In genomic region chr7:3027005-3027404, GRCh38 we compare ENCODE assay signal across 15 cellular contexts. TPM values are rescaled to one million over a fixed set of nuclear protein-coding genes. Genes with fewer than 3 reads are reported as not detected.
DNase-seq lines count a peak whose midpoint lies in the region; ATAC-seq and TF ChIP-seq lines count a peak whose summit lies in the region.
"Had no signal": no experiment of that assay in that cellular context is flagged by ENCODE, and none has a peak within 500 bp of the region (broad histone marks: within the 10 kb centered on the region; RNA-seq: fewer than 3 reads in every experiment).

No MANE protein-coding gene starts in this region.

- H3K4me3 ChIP-seq in endocrine pancreas (ENCODE audit: control insufficient read depth, insufficient read depth, low read length) (peak overlapping the region; percentile 27), smooth muscle cell (no peak overlapping the region), brain microvascular endothelial cell (ENCODE audit: low read depth, low read length) (no peak overlapping the region)
- H3K4me3 ChIP-seq: adrenal gland, colonic mucosa, tibial nerve had no signal

- DNase-seq in activated CD4-positive, alpha-beta memory T cell treated with anti-CD3 and anti-CD28 coated beads for 36 hours: no peak
- no peak for DNase-seq in activated CD4-positive, alpha-beta memory T cell treated with anti-CD3 and anti-CD28 coated beads, Interleukin-2, amount 10 ng/mL, durations not matched to agents 7 days and 5 days
- DNase-seq in smooth muscle cell (lab: John Stamatoyannopoulos, UW; ENCODE audit: unreplicated experiment) (no peak), brain microvascular endothelial cell (no peak), NCI-H1092 treated with DMSO at 0.1 percent for 48 hours (lab: John Stamatoyannopoulos, UW) (no peak)
- no peak for DNase-seq in activated T-helper 1 cell treated with anti-CD3 and anti-CD28 coated beads, Interleukin-12 subunit alpha, Interleukin-12 subunit beta, Interleukin-2, Interleukin-4 antibody, amounts not matched to agents 30 ng/mL and 10 ng/mL and 1 ng/mL, durations not matched to agents 14 hours and 24 hours and 36 hours (ENCODE audit: low spot score)
- DNase-seq: activated CD4-positive, alpha-beta T cell treated with anti-CD3 and anti-CD28 coated beads, Interleukin-2, amount 50 U/mL, for 48 hours; colonic mucosa; MM.1S had no signal

- peaks cover 26% of the 10 kb centered on the region for H3K9me3 Mint-ChIP-seq in activated CD4-positive, alpha-beta memory T cell treated with anti-CD3 and anti-CD28 coated beads for 36 hours
- peaks cover 22% of the 10 kb centered on the region for H3K9me3 Mint-ChIP-seq in activated CD4-positive, alpha-beta memory T cell treated with anti-CD3 and anti-CD28 coated beads, Interleukin-2, amount 10 ng/mL, durations not matched to agents 7 days and 5 days
- H3K9me3 Mint-ChIP-seq in activated T-helper 1 cell treated with anti-CD3 and anti-CD28 coated beads, Interleukin-12 subunit alpha, Interleukin-12 subunit beta, Interleukin-2, Interleukin-4 antibody, amounts not matched to agents 30 ng/mL and 10 ng/mL and 1 ng/mL, durations not matched to agents 14 hours and 24 hours and 36 hours: peaks cover 23% of the 10 kb centered on the region

- no peak for TF ChIP-seq CTCF in smooth muscle cell (IDR thresholded peaks at IDR 0.05; ENCODE audit: borderline replicate concordance, insufficient read depth, poor library complexity, severe bottlenecking)
- TF ChIP-seq CTCF in brain microvascular endothelial cell (IDR thresholded peaks at IDR 0.05; ENCODE audit: low read depth, low read length, missing control alignments): no peak

- H3K36me3 ChIP-seq in endocrine pancreas (ENCODE audit: control insufficient read depth, insufficient read depth, low read length): no peaks in the 10 kb centered on the region
- no peaks in the 10 kb centered on the region for H3K36me3 ChIP-seq in smooth muscle cell (ENCODE audit: low read depth)
- H3K36me3 ChIP-seq in brain microvascular endothelial cell (replicated peaks): no peaks in the 10 kb centered on the region
- H3K36me3 ChIP-seq: adrenal gland, colonic mucosa, tibial nerve had no signal

- ATAC-seq in SK-N-SH treated with all-trans-retinoic acid at 6 μM for 48 hours: peak; percentile 66; the same call in 2 of the 3 replicates
- ATAC-seq: HCT116 had no signal

- no peak overlapping the region for H3K4me3 Mint-ChIP-seq in activated CD4-positive, alpha-beta memory T cell treated with anti-CD3 and anti-CD28 coated beads for 36 hours
- H3K4me3 Mint-ChIP-seq in activated CD4-positive, alpha-beta memory T cell treated with anti-CD3 and anti-CD28 coated beads, Interleukin-2, amount 10 ng/mL, durations not matched to agents 7 days and 5 days: no peak overlapping the region
- no peak overlapping the region for H3K4me3 Mint-ChIP-seq in activated T-helper 1 cell treated with anti-CD3 and anti-CD28 coated beads, Interleukin-12 subunit alpha, Interleukin-12 subunit beta, Interleukin-2, Interleukin-4 antibody, amounts not matched to agents 30 ng/mL and 10 ng/mL and 1 ng/mL, durations not matched to agents 14 hours and 24 hours and 36 hours
- H3K4me3 Mint-ChIP-seq: T-helper 2 cell treated with Interferon-gamma antibody and Interleukin-4, amounts not matched to agents 5 μg/mL and 100 μg/mL, for 36 hours had no signal

- peaks cover 48% of the 10 kb centered on the region for H3K4me1 Mint-ChIP-seq in activated CD4-positive, alpha-beta memory T cell treated with anti-CD3 and anti-CD28 coated beads for 36 hours (ENCODE audit: low read depth)
- peaks cover 37% of the 10 kb centered on the region for H3K4me1 Mint-ChIP-seq in activated CD4-positive, alpha-beta memory T cell treated with anti-CD3 and anti-CD28 coated beads, Interleukin-2, amount 10 ng/mL, durations not matched to agents 7 days and 5 days
- H3K4me1 Mint-ChIP-seq in activated T-helper 1 cell treated with anti-CD3 and anti-CD28 coated beads, Interleukin-12 subunit alpha, Interleukin-12 subunit beta, Interleukin-2, Interleukin-4 antibody, amounts not matched to agents 30 ng/mL and 10 ng/mL and 1 ng/mL, durations not matched to agents 14 hours and 24 hours and 36 hours (ENCODE audit: low read depth): peaks cover 56% of the 10 kb centered on the region

- no peaks in the 10 kb centered on the region for H3K9me3 ChIP-seq in endocrine pancreas (ENCODE audit: control insufficient read depth, low read length)
- no peaks in the 10 kb centered on the region for H3K9me3 ChIP-seq in smooth muscle cell (replicated peaks; ENCODE audit: low read depth)
- H3K9me3 ChIP-seq: adrenal gland, colonic mucosa had no signal

- peak overlapping the region; percentile 96 for H3K27ac Mint-ChIP-seq in activated CD4-positive, alpha-beta memory T cell treated with anti-CD3 and anti-CD28 coated beads for 36 hours
- H3K27ac Mint-ChIP-seq in activated CD4-positive, alpha-beta memory T cell treated with anti-CD3 and anti-CD28 coated beads, Interleukin-2, amount 10 ng/mL, durations not matched to agents 7 days and 5 days: no peak overlapping the region
- no peak overlapping the region for H3K27ac Mint-ChIP-seq in activated T-helper 1 cell treated with anti-CD3 and anti-CD28 coated beads, Interleukin-12 subunit alpha, Interleukin-12 subunit beta, Interleukin-2, Interleukin-4 antibody, amounts not matched to agents 30 ng/mL and 10 ng/mL and 1 ng/mL, durations not matched to agents 14 hours and 24 hours and 36 hours
- H3K27ac Mint-ChIP-seq: T-helper 2 cell treated with Interferon-gamma antibody and Interleukin-4, amounts not matched to agents 5 μg/mL and 100 μg/mL, for 36 hours had no signal

- H3K9ac ChIP-seq in endocrine pancreas (ENCODE audit: control insufficient read depth, insufficient read depth, low read length) (peak overlapping the region; percentile 23), smooth muscle cell (ENCODE audit: low read depth) (no peak overlapping the region)

- CTCF ChIA-PET in activated CD4-positive, alpha-beta memory T cell treated with anti-CD3 and anti-CD28 coated beads for 36 hours (lab: Charles Lee): no interaction called here
- CTCF ChIA-PET in activated CD4-positive, alpha-beta memory T cell treated with anti-CD3 and anti-CD28 coated beads, Interleukin-2, amount 10 ng/mL, durations not matched to agents 7 days and 5 days (lab: Charles Lee): no interaction called here

- no peaks in the 10 kb centered on the region for H3K79me2 ChIP-seq in smooth muscle cell (ENCODE audit: low read depth)

- H3K27me3 Mint-ChIP-seq in activated CD4-positive, alpha-beta memory T cell treated with anti-CD3 and anti-CD28 coated beads for 36 hours: no peaks in the 10 kb centered on the region
- no peaks in the 10 kb centered on the region for H3K27me3 Mint-ChIP-seq in activated CD4-positive, alpha-beta memory T cell treated with anti-CD3 and anti-CD28 coated beads, Interleukin-2, amount 10 ng/mL, durations not matched to agents 7 days and 5 days
- H3K27me3 Mint-ChIP-seq in activated T-helper 1 cell treated with anti-CD3 and anti-CD28 coated beads, Interleukin-12 subunit alpha, Interleukin-12 subunit beta, Interleukin-2, Interleukin-4 antibody, amounts not matched to agents 30 ng/mL and 10 ng/mL and 1 ng/mL, durations not matched to agents 14 hours and 24 hours and 36 hours (ENCODE audit: insufficient read depth): no peaks in the 10 kb centered on the region

- in situ Hi-C loops in brain microvascular endothelial cell (cut with HindIII; ENCODE audit: low pct_ligation_motif_present, low sequenced_read_pairs): no loop called here

- no peaks in the 10 kb centered on the region for H4K20me1 ChIP-seq in smooth muscle cell (ENCODE audit: low read depth)

- peak overlapping the region; percentile 90 for H3K27ac ChIP-seq in smooth muscle cell (ENCODE audit: low read depth)
- no peak overlapping the region for H3K27ac ChIP-seq in brain microvascular endothelial cell
- H3K27ac ChIP-seq: colonic mucosa, tibial nerve had no signal

- H3K36me3 Mint-ChIP-seq in activated CD4-positive, alpha-beta memory T cell treated with anti-CD3 and anti-CD28 coated beads for 36 hours: peaks cover 67% of the 10 kb centered on the region
- peaks cover 82% of the 10 kb centered on the region for H3K36me3 Mint-ChIP-seq in activated CD4-positive, alpha-beta memory T cell treated with anti-CD3 and anti-CD28 coated beads, Interleukin-2, amount 10 ng/mL, durations not matched to agents 7 days and 5 days (ENCODE audit: low read depth)
- H3K36me3 Mint-ChIP-seq in activated T-helper 1 cell treated with anti-CD3 and anti-CD28 coated beads, Interleukin-12 subunit alpha, Interleukin-12 subunit beta, Interleukin-2, Interleukin-4 antibody, amounts not matched to agents 30 ng/mL and 10 ng/mL and 1 ng/mL, durations not matched to agents 14 hours and 24 hours and 36 hours (ENCODE audit: low read depth): peaks cover 66% of the 10 kb centered on the region

- peak overlapping the region; percentile 84 for H3K4me2 ChIP-seq in smooth muscle cell

- intact Hi-C loops in activated CD4-positive, alpha-beta memory T cell treated with anti-CD3 and anti-CD28 coated beads for 36 hours (cut with micrococcal nuclease): loop anchor here (5.0 kb wide), 2 partner anchors 70 to 135 kb away; no protein-coding TSS in a partner anchor
- intact Hi-C loops in activated T-helper 1 cell treated with anti-CD3 and anti-CD28 coated beads, Interleukin-12 subunit alpha, Interleukin-12 subunit beta, Interleukin-2, Interleukin-4 antibody, amounts not matched to agents 30 ng/mL and 10 ng/mL and 1 ng/mL, durations not matched to agents 14 hours and 24 hours and 36 hours (cut with micrococcal nuclease): no loop called here

- POLR2A ChIA-PET in activated CD4-positive, alpha-beta memory T cell treated with anti-CD3 and anti-CD28 coated beads for 36 hours (lab: Charles Lee): interaction anchor here (0.7 kb wide), 1 partner anchor 13 kb away, joined by 3 read pairs; no protein-coding TSS in a partner anchor
- POLR2A ChIA-PET in activated CD4-positive, alpha-beta memory T cell treated with anti-CD3 and anti-CD28 coated beads, Interleukin-2, amount 10 ng/mL, durations not matched to agents 7 days and 5 days (lab: Charles Lee): no interaction called here

- peak overlapping the region; percentile 73 for H2AFZ ChIP-seq in smooth muscle cell (ENCODE audit: low read depth)

- WGBS in smooth muscle cell (ENCODE audit: low lambda C conversion rate): 89% methylated on average over 13 of the region's 13 CpGs

- H3K27me3 ChIP-seq in endocrine pancreas (ENCODE audit: control insufficient read depth, insufficient read depth, low read length): no peaks in the 10 kb centered on the region
- H3K27me3 ChIP-seq in smooth muscle cell (ENCODE audit: low read depth): no peaks in the 10 kb centered on the region
- H3K27me3 ChIP-seq in brain microvascular endothelial cell (replicated peaks): no peaks in the 10 kb centered on the region
- H3K27me3 ChIP-seq: adrenal gland, colonic mucosa, tibial nerve had no signal

- no peaks in the 10 kb centered on the region for H3F3A ChIP-seq in smooth muscle cell (ENCODE audit: low read depth)

- H3K4me1 ChIP-seq in endocrine pancreas (ENCODE audit: control insufficient read depth, insufficient read depth, low read length) (peaks cover 6% of the 10 kb centered on the region), smooth muscle cell (ENCODE audit: low read depth) (peaks cover 12% of the 10 kb centered on the region)
- H3K4me1 ChIP-seq: colonic mucosa had no signal

RNA-seq across cellular contexts. Expression of gene CARD11, which starts 16.7 kb away (rescaled TPM):
- 100 to 1,000 TPM; 107 to 108 TPM for total RNA-seq in activated CD4-positive, alpha-beta memory T cell treated with anti-CD3 and anti-CD28 coated beads for 36 hours
- total RNA-seq in activated CD4-positive, alpha-beta memory T cell treated with anti-CD3 and anti-CD28 coated beads, Interleukin-2, amount 10 ng/mL, durations not matched to agents 7 days and 5 days: 100 to 1,000 TPM; 163 TPM
- total RNA-seq in smooth muscle cell: 0.45 and 2.4 TPM in 2 replicates
- polyA plus RNA-seq in smooth muscle cell: 1.3 and 2.8 TPM in 2 replicates
- 120 and 128 TPM in 2 replicates for total RNA-seq in activated T-helper 1 cell treated with anti-CD3 and anti-CD28 coated beads, Interleukin-12 subunit alpha, Interleukin-12 subunit beta, Interleukin-2, Interleukin-4 antibody, amounts not matched to agents 30 ng/mL and 10 ng/mL and 1 ng/mL, durations not matched to agents 14 hours and 24 hours and 36 hours

Comparison
In these comparisons a context has a peak if more than half of its experiments do, and no peak if none do; other contexts are left out.
1. RNA of gene CARD11, which starts 16.7 kb away (total RNA-seq): 163 TPM in activated CD4-positive, alpha-beta memory T cell treated with anti-CD3 and anti-CD28 coated beads, Interleukin-2, amount 10 ng/mL, durations not matched to agents 7 days and 5 days, 120 to 128 TPM in activated T-helper 1 cell treated with anti-CD3 and anti-CD28 coated beads, Interleukin-12 subunit alpha, Interleukin-12 subunit beta, Interleukin-2, Interleukin-4 antibody, amounts not matched to agents 30 ng/mL and 10 ng/mL and 1 ng/mL, durations not matched to agents 14 hours and 24 hours and 36 hours and 107 to 108 TPM in activated CD4-positive, alpha-beta memory T cell treated with anti-CD3 and anti-CD28 coated beads for 36 hours; 0.45 to 2.4 TPM in smooth muscle cell; every median in the first group is over 10 times any median in the second.